Comparison of ENCODE assay signal across 8 cellular contexts in the genomic region with DNA sequence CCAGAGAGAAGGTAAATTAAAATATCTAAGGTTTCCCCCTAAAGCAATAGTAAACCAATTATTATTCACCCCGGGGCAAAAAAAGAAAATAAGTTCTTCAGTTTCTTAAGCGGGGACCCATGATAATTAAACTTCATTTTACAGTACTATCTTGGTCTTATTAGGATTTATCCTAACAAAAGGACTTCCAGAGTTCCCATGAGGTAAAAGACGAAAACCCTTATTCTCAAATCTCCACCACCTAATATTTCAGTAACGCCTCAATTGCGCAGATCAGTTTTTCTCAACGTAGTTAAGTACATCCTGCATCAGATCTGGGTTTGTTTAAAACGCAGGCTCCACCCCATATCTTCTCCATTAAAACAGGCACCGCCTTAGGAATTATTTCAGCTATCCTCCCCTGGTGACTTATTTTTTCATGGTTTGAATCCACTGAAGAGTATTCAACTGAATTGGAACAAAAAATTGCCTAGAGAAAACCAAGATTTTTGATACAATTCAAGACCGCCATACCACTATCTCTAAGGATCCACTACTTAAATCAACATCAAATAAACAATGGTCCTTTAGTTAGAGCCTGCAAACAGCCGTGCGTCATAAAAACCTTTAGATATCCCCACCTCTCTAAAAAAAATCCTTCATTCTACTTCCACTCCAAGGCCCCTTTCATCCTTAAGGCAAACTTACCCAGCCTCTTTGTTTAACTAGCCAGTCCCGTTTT. TPM values are rescaled to one million over a fixed set of nuclear protein-coding genes. Genes with fewer than 3 reads are reported as not detected.
DNase-seq lines count a peak whose midpoint lies in the region; ATAC-seq and TF ChIP-seq lines count a peak whose summit lies in the region.

No MANE protein-coding gene starts in this region.

- peak overlapping the region; percentile 99 for H3K4me3 ChIP-seq in right cardiac atrium (ENCODE audit: low read length)
- H3K4me3 ChIP-seq in spleen, result peak overlapping the region; percentile 70 to 96 (median 84)

- H3K36me3 Mint-ChIP-seq in activated CD4-positive, alpha-beta memory T cell treated with anti-CD3 and anti-CD28 coated beads for 36 hours, result peaks cover 64% of the 10 kb centered on the region

- H3K27me3 Mint-ChIP-seq in activated CD4-positive, alpha-beta memory T cell treated with anti-CD3 and anti-CD28 coated beads for 36 hours, result peaks cover 2% of the 10 kb centered on the region

- peak overlapping the region; percentile 98 for H3K27ac Mint-ChIP-seq in activated CD4-positive, alpha-beta memory T cell treated with anti-CD3 and anti-CD28 coated beads for 36 hours

- H3K27me3 ChIP-seq in right cardiac atrium (ENCODE audit: control insufficient read depth, insufficient read depth) (no peaks in the 10 kb centered on the region), spleen (replicated peaks in 1 of 7) (no peaks in the 10 kb centered on the region)

- 2% methylated on average over 12 of the region's 12 CpGs for WGBS in right cardiac atrium
- WGBS in spleen, 5 donors, result 2 to 5% (median 2%) methylated on average over 12 of the region's 12 CpGs

- CTCF ChIA-PET in activated CD4-positive, alpha-beta memory T cell treated with anti-CD3 and anti-CD28 coated beads for 36 hours (lab: Charles Lee), result interaction anchor here (1.1 to 15.1 kb wide), 5 partner anchors 15 to 51 kb away, joined by 3 to 276 read pairs (median 7); partner anchors contain the start of gene ENSA

- peak overlapping the region; percentile 100 for H3K27ac ChIP-seq in right cardiac atrium (ENCODE audit: low read length)
- peak overlapping the region; percentile 95 to 100 (median 100) for H3K27ac ChIP-seq in spleen

- no peak for TF ChIP-seq POLR2A in spleen (IDR thresholded peaks at IDR 0.05)

- no peak for TF ChIP-seq CTCF in spleen (IDR thresholded peaks at IDR 0.05 in 8 of 11, conservative IDR thresholded peaks at IDR 0.05 in 3 of 11)

- peaks cover 40% of the 10 kb centered on the region for H3K4me1 Mint-ChIP-seq in activated CD4-positive, alpha-beta memory T cell treated with anti-CD3 and anti-CD28 coated beads for 36 hours (ENCODE audit: low read depth)

- intact Hi-C loops in activated CD4-positive, alpha-beta memory T cell treated with anti-CD3 and anti-CD28 coated beads for 36 hours (cut with micrococcal nuclease), result loop anchor here (1.0 kb wide), 2 partner anchors 14 to 34 kb away; no protein-coding TSS in a partner anchor
- intact Hi-C loops in right cardiac atrium (cut with DNase I), result loop anchor here in 2 of 4 donors (5.0 kb wide), 1 partner anchor 45 kb away; no protein-coding TSS in a partner anchor
- intact Hi-C loops in spleen (cut with DNase I; ENCODE audit: low total_unique reads), result no loop called here
- intact Hi-C loops in posterior vena cava (cut with DNase I), result no loop called here

- no peaks in the 10 kb centered on the region for H3K9me3 Mint-ChIP-seq in activated CD4-positive, alpha-beta memory T cell treated with anti-CD3 and anti-CD28 coated beads for 36 hours

- ATAC-seq in right cardiac atrium (no peak), HG02970 (IDR thresholded peaks at IDR 0.05; ENCODE audit: low FRiP score, unreplicated experiment) (no peak), esophagus mucosa (no peak)

- DNase-seq in stimulated activated naive CD4-positive, alpha-beta T cell (lab: John Stamatoyannopoulos, UW), result peak in 5 of 6 experiments; percentile 5 to 79 (median 67)
- no peak for DNase-seq in stimulated activated naive CD4-positive, alpha-beta T cell treated with Interleukin-2 at 50 U/mL for 16 hours (lab: John Stamatoyannopoulos, UW)
- DNase-seq in activated CD4-positive, alpha-beta memory T cell treated with anti-CD3 and anti-CD28 coated beads for 36 hours, result no peak
- no peak for DNase-seq in right cardiac atrium
- DNase-seq in spleen, result no peak
- no peak for DNase-seq in posterior vena cava (ENCODE audit: low spot score)

- peak overlapping the region; percentile 93 for H3K4me3 Mint-ChIP-seq in activated CD4-positive, alpha-beta memory T cell treated with anti-CD3 and anti-CD28 coated beads for 36 hours

- POLR2A ChIA-PET in activated CD4-positive, alpha-beta memory T cell treated with anti-CD3 and anti-CD28 coated beads for 36 hours (lab: Charles Lee), result interaction anchor here (1.0 to 12.6 kb wide), 6 partner anchors 13 to 51 kb away, joined by 3 to 527 read pairs (median 48); partner anchors contain the start of gene ENSA

- peaks cover 0 to 58% (median 43%) of the 10 kb centered on the region in 6 donors for H3K36me3 ChIP-seq in spleen

- H3K9me3 ChIP-seq in right cardiac atrium (ENCODE audit: control insufficient read depth, low read length) (no peaks in the 10 kb centered on the region), spleen (no peaks in the 10 kb centered on the region)

- H3K4me1 ChIP-seq in right cardiac atrium (ENCODE audit: control insufficient read depth, insufficient read depth, low read length) (peaks cover 7% of the 10 kb centered on the region), spleen (peaks cover 42 to 77% (median 59%) of the 10 kb centered on the region in 6 donors)

RNA-seq across cellular contexts. Expression of gene MCL1, which starts 1.7 kb away (rescaled TPM):
- total RNA-seq in activated CD4-positive, alpha-beta memory T cell treated with anti-CD3 and anti-CD28 coated beads for 36 hours, result 100 to 1,000 TPM; 280 to 288 TPM
- total RNA-seq in right cardiac atrium (100 to 1,000 TPM in 1 of 4 donors, 10 to 100 TPM in 3; 65.5 to 130 (median 80.2) TPM), spleen (100 to 1,000 TPM; 261 to 435 (median 336) TPM), posterior vena cava (100 to 1,000 TPM; 210 to 267 TPM), esophagus mucosa (169 TPM)
- polyA plus RNA-seq in right cardiac atrium (78.7 TPM), spleen (100 to 1,000 TPM in 1 of 3 donors, 10 to 100 TPM in 2; 75.8 to 118 (median 85.9) TPM)

RNA-seq across cellular contexts. Expression of gene ADAMTSL4, which starts 28.5 kb away (rescaled TPM):
- total RNA-seq in activated CD4-positive, alpha-beta memory T cell treated with anti-CD3 and anti-CD28 coated beads for 36 hours, result 1 to 10 TPM; 1.1 TPM
- 10 to 100 TPM; 22.6 to 57.0 (median 37.2) TPM for total RNA-seq in right cardiac atrium
- polyA plus RNA-seq in right cardiac atrium, result 26.3 TPM
- total RNA-seq in spleen, result 10 to 100 TPM in 5 of 7 donors, 1 to 10 TPM in 2; 2.8 to 19.1 (median 12.4) TPM
- 10 to 100 TPM in 1 of 3 donors, 1 to 10 TPM in 2; 5.0 to 10.9 (median 9.4) TPM for polyA plus RNA-seq in spleen
- 10 to 100 TPM; 79.6 to 99.6 TPM for total RNA-seq in posterior vena cava
- total RNA-seq in esophagus mucosa, result 42.9 TPM

RNA-seq across cellular contexts. Expression of gene ENSA, which starts 51.7 kb away (rescaled TPM):
- total RNA-seq in activated CD4-positive, alpha-beta memory T cell treated with anti-CD3 and anti-CD28 coated beads for 36 hours, result 100 to 1,000 TPM; 212 to 219 TPM
- total RNA-seq in right cardiac atrium (100 to 1,000 TPM; 111 to 122 (median 118) TPM), spleen (100 to 1,000 TPM in 6 of 7 donors, 10 to 100 TPM in 1; 97.0 to 153 (median 135) TPM), posterior vena cava (100 to 1,000 TPM; 149 to 156 TPM), esophagus mucosa (329 TPM)
- polyA plus RNA-seq in right cardiac atrium (81.6 TPM), spleen (100 to 1,000 TPM in 2 of 3 donors, 10 to 100 TPM in 1; 96.3 to 127 (median 107) TPM)

Comparison
In these comparisons a context has a peak if more than half of its experiments do, and no peak if none do; other contexts are left out.
1. DNase-seq: peak in stimulated activated naive CD4-positive, alpha-beta T cell (5 of 6); none in stimulated activated naive CD4-positive, alpha-beta T cell treated with Interleukin-2 at 50 U/mL for 16 hours (single experiment), activated CD4-positive, alpha-beta memory T cell treated with anti-CD3 and anti-CD28 coated beads for 36 hours (single experiment), right cardiac atrium (0 of 3), spleen (single experiment) and posterior vena cava (single experiment).